ENCODE assay signal across 1 cellular context in the genomic region with DNA sequence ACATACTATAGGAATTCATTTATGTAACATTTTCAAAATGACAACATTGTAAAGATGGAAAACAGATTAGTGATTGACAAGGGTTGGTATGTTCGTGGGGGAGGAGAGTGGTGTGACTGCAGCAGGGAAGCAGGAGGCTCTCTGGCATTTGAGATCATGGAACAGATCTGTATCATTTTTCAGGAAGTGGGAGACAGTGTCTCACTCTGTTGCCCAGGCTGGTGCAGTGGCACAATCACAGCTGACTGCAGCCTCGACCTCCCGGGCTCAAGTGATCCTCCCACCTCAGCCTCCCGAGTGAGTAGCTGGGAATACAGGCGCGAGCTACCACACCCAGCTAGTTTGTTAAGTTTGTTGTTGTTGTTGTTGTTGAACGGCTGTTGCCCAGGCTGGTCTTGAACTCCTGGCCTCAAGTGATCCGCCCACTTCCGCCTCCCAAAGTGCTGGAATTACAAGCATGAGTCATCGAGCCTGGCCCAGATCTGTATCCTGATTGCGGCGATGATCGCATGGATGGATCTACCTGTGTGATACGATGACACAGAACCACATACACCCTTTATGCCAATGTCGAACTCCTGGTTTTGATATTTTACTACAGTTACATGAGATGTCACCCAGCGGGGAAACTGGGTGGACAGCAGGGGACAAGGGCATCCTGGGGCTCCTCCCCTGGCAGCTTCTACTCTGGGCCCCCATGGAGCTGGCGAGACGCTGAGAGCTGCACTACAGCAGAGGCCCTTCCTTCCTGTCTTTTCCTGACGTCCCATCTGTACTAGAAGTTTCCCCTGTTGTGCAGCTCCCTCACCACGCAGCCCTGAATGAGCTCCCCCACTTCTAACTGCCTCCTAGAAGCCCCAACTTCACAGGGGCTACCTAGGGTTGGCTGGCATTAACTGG.
A peak's percentile ranks its signal among the peaks of the same experiment; 100 is the strongest.
TF ChIP-seq lines count a peak whose summit lies in the region.

No MANE protein-coding gene starts in this region.

TF ChIP-seq in endothelial cell of umbilical vein, 7 proteins besides CTCF, POLR2A, EP300 and RAD21:
- no peak for TF ChIP-seq MYC (IDR thresholded peaks at IDR 0.05; ENCODE audit: low read depth, low read length)
- no peak for TF ChIP-seq EZH2 (IDR thresholded peaks at IDR 0.05; ENCODE audit: borderline replicate concordance, low read depth, low read length, severe bottlenecking)
- no peak for TF ChIP-seq POLR2AphosphoS5 (IDR thresholded peaks at IDR 0.05; ENCODE audit: insufficient read depth, low read depth, low read length)
- TF ChIP-seq JUN (IDR thresholded peaks at IDR 0.05; ENCODE audit: borderline replicate concordance, insufficient read depth, insufficient read length, low read depth): peak; percentile 24
- no peak for TF ChIP-seq FOS (IDR thresholded peaks at IDR 0.05; ENCODE audit: borderline replicate concordance, insufficient read depth, low read length)
- peak; percentile 14 for TF ChIP-seq GATA2 (IDR thresholded peaks at IDR 0.05; ENCODE audit: insufficient read depth, insufficient read length, low read depth, low read length)
- no peak for TF ChIP-seq MAX (IDR thresholded peaks at IDR 0.05; ENCODE audit: insufficient read depth, insufficient read length)
